1 cellular context compared by ENCODE assay signal in the genomic region with DNA sequence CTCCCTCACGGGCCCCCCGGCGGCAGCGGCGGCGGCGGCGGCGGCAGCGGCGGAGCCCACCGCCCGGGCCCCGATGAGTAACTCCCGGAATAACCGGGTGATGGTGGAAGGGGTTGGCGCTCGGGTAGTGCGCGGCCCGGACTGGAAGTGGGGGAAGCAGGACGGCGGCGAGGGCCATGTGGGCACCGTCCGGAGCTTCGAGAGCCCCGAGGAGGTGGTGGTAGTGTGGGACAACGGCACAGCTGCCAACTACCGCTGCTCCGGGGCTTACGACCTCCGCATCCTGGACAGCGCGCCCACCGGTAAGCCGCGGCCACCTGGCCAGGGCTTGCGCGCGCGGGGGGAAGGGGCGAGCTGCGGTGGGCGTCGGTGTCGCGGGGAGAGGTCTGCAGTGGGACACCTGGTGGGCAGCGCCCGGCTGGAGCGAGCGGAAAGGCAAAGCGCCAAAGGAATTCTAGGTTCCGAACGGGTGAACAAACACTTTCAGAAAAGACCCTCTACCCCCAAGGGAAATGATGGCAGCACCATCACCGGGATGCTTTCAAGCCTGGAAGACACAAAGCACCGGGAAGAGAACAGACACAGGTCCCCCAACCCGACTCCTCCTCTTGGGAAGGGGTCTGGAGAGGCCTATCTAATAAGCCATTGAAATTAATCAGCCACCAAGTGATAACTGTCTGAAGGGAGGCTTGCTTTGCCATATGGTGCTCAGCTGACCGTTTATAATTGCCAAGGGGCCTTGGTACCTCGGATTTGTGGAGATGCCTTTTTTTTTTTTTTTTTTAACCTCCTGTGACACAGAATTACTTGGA.
TF ChIP-seq lines count a peak whose summit lies in the region.

No MANE protein-coding gene starts in this region.

TF ChIP-seq in K562, 482 proteins besides CTCF, POLR2A, EP300 and RAD21 (continued from another document):
- 0 out of 4 replicates have a peak, but pooled peaks of 1 of the 2 experiments have one; percentile 8 for TF ChIP-seq UBTF (IDR thresholded peaks at IDR 0.05; ENCODE audit: borderline replicate concordance in 1 of 2, low read depth in 2 of 2, low read length in 2 of 2)
- peak; percentile 1; the same call in 1 of the 2 replicates for TF ChIP-seq RBFOX2 (IDR thresholded peaks at IDR 0.05; ENCODE audit: low read depth, low read length)
- TF ChIP-seq HNRNPLL (IDR thresholded peaks at IDR 0.05; ENCODE audit: low read depth, low read length, poor library complexity, severe bottlenecking): peak; percentile 6
- TF ChIP-seq CHD4 (IDR thresholded peaks at IDR 0.05; ENCODE audit: insufficient read depth, insufficient replicate concordance, low read depth, low read length, poor library complexity, severe bottlenecking): peak; percentile 43
- TF ChIP-seq STAT5B (CRISPR knock-in tag; IDR thresholded peaks at IDR 0.05): no peak
- TF ChIP-seq, protein P1, sequence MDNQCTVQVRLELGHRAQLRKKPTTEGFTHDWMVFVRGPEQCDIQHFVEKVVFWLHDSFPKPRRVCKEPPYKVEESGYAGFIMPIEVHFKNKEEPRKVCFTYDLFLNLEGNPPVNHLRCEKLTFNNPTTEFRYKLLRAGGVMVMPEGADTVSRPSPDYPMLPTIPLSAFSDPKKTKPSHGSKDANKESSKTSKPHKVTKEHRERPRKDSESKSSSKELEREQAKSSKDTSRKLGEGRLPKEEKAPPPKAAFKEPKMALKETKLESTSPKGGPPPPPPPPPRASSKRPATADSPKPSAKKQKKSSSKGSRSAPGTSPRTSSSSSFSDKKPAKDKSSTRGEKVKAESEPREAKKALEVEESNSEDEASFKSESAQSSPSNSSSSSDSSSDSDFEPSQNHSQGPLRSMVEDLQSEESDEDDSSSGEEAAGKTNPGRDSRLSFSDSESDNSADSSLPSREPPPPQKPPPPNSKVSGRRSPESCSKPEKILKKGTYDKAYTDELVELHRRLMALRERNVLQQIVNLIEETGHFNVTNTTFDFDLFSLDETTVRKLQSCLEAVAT (IDR thresholded peaks at IDR 0.05): no peak
- TF ChIP-seq, protein P2, sequence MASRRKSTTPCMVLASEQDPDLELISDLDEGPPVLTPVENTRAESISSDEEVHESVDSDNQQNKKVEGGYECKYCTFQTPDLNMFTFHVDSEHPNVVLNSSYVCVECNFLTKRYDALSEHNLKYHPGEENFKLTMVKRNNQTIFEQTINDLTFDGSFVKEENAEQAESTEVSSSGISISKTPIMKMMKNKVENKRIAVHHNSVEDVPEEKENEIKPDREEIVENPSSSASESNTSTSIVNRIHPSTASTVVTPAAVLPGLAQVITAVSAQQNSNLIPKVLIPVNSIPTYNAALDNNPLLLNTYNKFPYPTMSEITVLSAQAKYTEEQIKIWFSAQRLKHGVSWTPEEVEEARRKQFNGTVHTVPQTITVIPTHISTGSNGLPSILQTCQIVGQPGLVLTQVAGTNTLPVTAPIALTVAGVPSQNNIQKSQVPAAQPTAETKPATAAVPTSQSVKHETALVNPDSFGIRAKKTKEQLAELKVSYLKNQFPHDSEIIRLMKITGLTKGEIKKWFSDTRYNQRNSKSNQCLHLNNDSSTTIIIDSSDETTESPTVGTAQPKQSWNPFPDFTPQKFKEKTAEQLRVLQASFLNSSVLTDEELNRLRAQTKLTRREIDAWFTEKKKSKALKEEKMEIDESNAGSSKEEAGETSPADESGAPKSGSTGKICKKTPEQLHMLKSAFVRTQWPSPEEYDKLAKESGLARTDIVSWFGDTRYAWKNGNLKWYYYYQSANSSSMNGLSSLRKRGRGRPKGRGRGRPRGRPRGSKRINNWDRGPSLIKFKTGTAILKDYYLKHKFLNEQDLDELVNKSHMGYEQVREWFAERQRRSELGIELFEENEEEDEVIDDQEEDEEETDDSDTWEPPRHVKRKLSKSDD (conservative IDR thresholded peaks at IDR 0.05; ENCODE audit: low read length): no peak
- TF ChIP-seq, protein P3, sequence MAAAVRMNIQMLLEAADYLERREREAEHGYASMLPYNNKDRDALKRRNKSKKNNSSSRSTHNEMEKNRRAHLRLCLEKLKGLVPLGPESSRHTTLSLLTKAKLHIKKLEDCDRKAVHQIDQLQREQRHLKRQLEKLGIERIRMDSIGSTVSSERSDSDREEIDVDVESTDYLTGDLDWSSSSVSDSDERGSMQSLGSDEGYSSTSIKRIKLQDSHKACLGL (CRISPR knock-in tag; IDR thresholded peaks at IDR 0.05; ENCODE audit: borderline replicate concordance, poor library complexity, severe bottlenecking): no peak
- no peak for TF ChIP-seq FOXM1 (IDR thresholded peaks at IDR 0.05; ENCODE audit: low read depth)
- TF ChIP-seq FOXM1 (CRISPR knock-in tag; IDR thresholded peaks at IDR 0.05; ENCODE audit: low read depth): peak; percentile 50; the same call in 1 of the 2 replicates
- TF ChIP-seq ZC3H4 (CRISPR knock-in tag; IDR thresholded peaks at IDR 0.05; ENCODE audit: borderline replicate concordance): no peak
- no peak for TF ChIP-seq ARID1B (IDR thresholded peaks at IDR 0.05)
- no peak for TF ChIP-seq CREM (IDR thresholded peaks at IDR 0.05; ENCODE audit: low read depth)
- TF ChIP-seq AFF4 (CRISPR knock-in tag; IDR thresholded peaks at IDR 0.05): no peak
- peak; percentile 54; the same call in 1 of the 2 replicates for TF ChIP-seq MTA3 (IDR thresholded peaks at IDR 0.05; ENCODE audit: borderline replicate concordance)
- no peak for TF ChIP-seq LARP7 (IDR thresholded peaks at IDR 0.05)
- no peak for TF ChIP-seq SMAD4 (CRISPR knock-in tag; conservative IDR thresholded peaks at IDR 0.05)
- TF ChIP-seq ESRRA (IDR thresholded peaks at IDR 0.05; ENCODE audit: borderline replicate concordance, low read depth): no peak
- TF ChIP-seq CCNT2 (IDR thresholded peaks at IDR 0.05; ENCODE audit: borderline replicate concordance, extremely low read depth, insufficient read length, low read depth, low read length): peak; percentile 30
- no peak for TF ChIP-seq ZNF830 (CRISPR knock-in tag; IDR thresholded peaks at IDR 0.05)
- TF ChIP-seq GABPB1 (CRISPR knock-in tag; IDR thresholded peaks at IDR 0.05): 0 out of 2 replicates have a peak, but pooled peaks have one; percentile 36
